In the genomic region with DNA sequence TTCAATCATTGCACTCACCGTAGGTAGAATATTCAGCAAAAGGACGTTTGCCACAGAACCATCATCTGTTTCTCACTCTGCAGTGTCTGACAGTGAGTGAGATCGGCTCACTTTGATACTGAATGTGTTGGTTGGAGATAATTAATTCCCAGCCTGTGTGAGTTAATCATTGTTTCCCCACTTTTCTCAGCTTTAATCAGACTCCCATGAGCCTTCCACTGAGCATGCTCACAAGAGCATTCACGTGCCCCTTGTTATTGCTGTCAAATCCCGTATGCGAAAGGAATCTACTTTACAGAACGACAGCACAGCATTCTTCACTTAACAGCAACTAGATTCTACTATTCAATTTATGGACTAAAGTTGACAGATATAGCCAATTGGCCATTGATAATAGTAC, we compare ENCODE assay signal across 23 cellular contexts.
DNase-seq lines count a peak whose midpoint lies in the region; FAIRE-seq and TF ChIP-seq lines count a peak whose summit lies in the region.
"Had no signal": no experiment of that assay in that cellular context is flagged by ENCODE, and none has a peak within 500 bp of the region (broad histone marks: within the 10 kb centered on the region; RNA-seq: fewer than 3 reads in every experiment).

No MANE protein-coding gene starts in this region.

- TF ChIP-seq POLR2A in GM12891 (IDR thresholded peaks at IDR 0.05; ENCODE audit: low read depth, low read length) = no peak

- peak; percentile 50 for FAIRE-seq in GM12891 (lab: Jason Lieb, UNC)
- FAIRE-seq: GM12892, GM18507, HTR-8/SVneo had no signal

- H3K9me3 ChIP-seq in neuron (ENCODE audit: low read length) = no peaks in the 10 kb centered on the region
- H3K9me3 ChIP-seq in HAP-1 = no peaks in the 10 kb centered on the region

- H3K27me3 ChIP-seq in dorsolateral prefrontal cortex = no peaks in the 10 kb centered on the region
- H3K27me3 ChIP-seq in neuron (ENCODE audit: insufficient read depth, low read length) = no peaks in the 10 kb centered on the region
- H3K27me3 ChIP-seq in HAP-1 (ENCODE audit: low read depth) = no peaks in the 10 kb centered on the region

- H3K4me1 ChIP-seq in neuron (ENCODE audit: insufficient read depth, low read length) (no peaks in the 10 kb centered on the region), HAP-1 (no peaks in the 10 kb centered on the region)

- no peak for TF ChIP-seq CTCF in dorsolateral prefrontal cortex (IDR thresholded peaks at IDR 0.05 in 54 of 56, conservative IDR thresholded peaks at IDR 0.05 in 2 of 56; ENCODE audit: low read depth in 1 of 56, partially characterized antibody in 56 of 56)

- in situ Hi-C loops in HAP-1 (cut with MboI; ENCODE audit: low sequenced_read_pairs) = no loop called here

- H2AFZ ChIP-seq in neuron (ENCODE audit: low read depth, low read length) = peak overlapping the region; percentile 34

- DNase-seq in GM12891 (ENCODE audit: insufficient read length, low spot score) (no peak), dorsolateral prefrontal cortex (peak in 2 of 10 donors; percentile 12 to 35), inferior parietal cortex (ENCODE audit: extremely low spot score) (peak; percentile 55), HAP-1 (ENCODE audit: low spot score in 2 of 2) (no peak), NAMALWA (ENCODE audit: low spot score) (no peak), NCI-H1092 treated with DMSO at 0.1 percent for 48 hours (lab: John Stamatoyannopoulos, UW) (no peak)
- no peak for DNase-seq in stimulated activated CD8-positive, alpha-beta memory T cell treated with anti-CD3 and anti-CD28 coated beads, Interleukin-4, amount 100 ng/mL, for 48 hours
- DNase-seq: 8988T; C1 segment of cervical spinal cord; CD8-positive, alpha-beta T cell; DMS153; MV-4-11; NCI-H1417; NCI-H1694 treated with DMSO at 0.1 percent for 48 hours; NCI-H446; NCI-H526 treated with DMSO at 0.1 percent for 48 hours; OCI-M1; Right ventricle myocardium superior had no signal

- peak overlapping the region in 24 of 59 donors; percentile 2 to 65 (median 48) for H3K27ac ChIP-seq in dorsolateral prefrontal cortex
- H3K27ac ChIP-seq: KMS-11 had no signal

- peak overlapping the region in 50 of 59 donors; percentile 1 to 58 (median 39) for H3K4me3 ChIP-seq in dorsolateral prefrontal cortex
- H3K4me3 ChIP-seq in neuron (ENCODE audit: low read length) = no peak overlapping the region
- H3K4me3 ChIP-seq in HAP-1 = no peak overlapping the region

- intact Hi-C loops in dorsolateral prefrontal cortex (cut with DNase I) = no loop called here

- no peaks in the 10 kb centered on the region for H3K36me3 ChIP-seq in neuron (ENCODE audit: insufficient read depth, low read length)
- H3K36me3 ChIP-seq in HAP-1 (replicated peaks) = no peaks in the 10 kb centered on the region

TF ChIP-seq in GM12891, 5 proteins besides CTCF, POLR2A, EP300 and RAD21:
- TF ChIP-seq SPI1 (IDR thresholded peaks at IDR 0.05; ENCODE audit: low read depth, low read length) (no peak), TAF1 (IDR thresholded peaks at IDR 0.05; ENCODE audit: low read depth, low read length) (no peak), POLR2AphosphoS5 (IDR thresholded peaks at IDR 0.05; ENCODE audit: low read depth, low read length) (no peak), POU2F2 (IDR thresholded peaks at IDR 0.05; ENCODE audit: low read depth, low read length) (no peak), PAX5 (IDR thresholded peaks at IDR 0.05; ENCODE audit: insufficient read depth, low read length, severe bottlenecking) (no peak)

Comparison
In these comparisons a context has a peak if more than half of its experiments do, and no peak if none do; other contexts are left out.
1. H3K4me3 ChIP-seq: peak in dorsolateral prefrontal cortex (50 of 59); none in neuron (single experiment) and HAP-1 (single experiment).